Comparison of ENCODE assay signal across 23 cellular contexts in genomic region chr3:37228734-37229133, GRCh38. TPM values are rescaled to one million over a fixed set of nuclear protein-coding genes. Genes with fewer than 3 reads are reported as not detected.
DNase-seq lines count a peak whose midpoint lies in the region; ATAC-seq and TF ChIP-seq lines count a peak whose summit lies in the region.
"Had no signal": no experiment of that assay in that cellular context is flagged by ENCODE, and none has a peak within 500 bp of the region (broad histone marks: within the 10 kb centered on the region; RNA-seq: fewer than 3 reads in every experiment).

No MANE protein-coding gene starts in this region.

- TF ChIP-seq POLR2A in Peyer's patch (IDR thresholded peaks at IDR 0.05) (no peak), thyroid gland (IDR thresholded peaks at IDR 0.05) (no peak)

- no peaks in the 10 kb centered on the region for H3K36me3 Mint-ChIP-seq in CD4-positive, alpha-beta T cell (ENCODE audit: low read depth)
- no peaks in the 10 kb centered on the region for H3K36me3 Mint-ChIP-seq in endothelial cell (ENCODE audit: low read depth, unreplicated experiment)
- H3K36me3 Mint-ChIP-seq: activated naive CD8-positive, alpha-beta T cell treated with anti-CD3 and anti-CD28 coated beads for 36 hours had no signal

- no peaks in the 10 kb centered on the region for H3K27me3 ChIP-seq in Peyer's patch
- H3K27me3 ChIP-seq in thyroid gland = no peaks in the 10 kb centered on the region
- no peaks in the 10 kb centered on the region for H3K27me3 ChIP-seq in CD4-positive, alpha-beta T cell (ENCODE audit: control insufficient read depth, insufficient read depth, low read length)
- H3K27me3 ChIP-seq: ascending aorta, neutrophil, sigmoid colon had no signal

- peaks cover 17% of the 10 kb centered on the region for H3K4me1 Mint-ChIP-seq in CD4-positive, alpha-beta T cell (ENCODE audit: low read depth)
- peaks cover 8% of the 10 kb centered on the region for H3K4me1 Mint-ChIP-seq in endothelial cell (ENCODE audit: unreplicated experiment)

- DNase-seq in Peyer's patch (no peak), epithelial cell of esophagus (ENCODE audit: low read depth) (peak; percentile 56), mucosa of gallbladder (ENCODE audit: low spot score) (peak; percentile 42), thyroid gland (no peak), endothelial cell (ENCODE audit: low spot score) (no peak)
- DNase-seq in CD4-positive, alpha-beta T cell = no peak
- DNase-seq in stimulated activated CD4-positive, alpha-beta T cell treated with anti-CD3 and anti-CD28 coated beads, Interleukin-15, amount 100 ng/mL, for 24 hours = no peak
- DNase-seq: activated CD4-positive, alpha-beta T cell treated with anti-CD3 and anti-CD28 coated beads for 36 hours; activated effector memory CD4-positive, alpha-beta T cell treated with anti-CD3 and anti-CD28 coated beads, Interleukin-2, amount 50 U/mL, for 16 hours; activated naive CD8-positive, alpha-beta T cell treated with anti-CD3 and anti-CD28 coated beads for 36 hours; activated T-cell treated with anti-CD3 and anti-CD28 coated beads for 4 hours; central memory CD4-positive, alpha-beta T cell; lower lobe of right lung; NCI-H1436; sigmoid colon; T-helper 2 cell; trophoblast cell had no signal

- ATAC-seq in CD4-positive, alpha-beta T cell (ENCODE audit: poor library complexity) = no peak
- ATAC-seq: lower lobe of right lung, SK-N-SH treated with all-trans-retinoic acid at 6 μM for 48 hours had no signal

- POLR2A ChIA-PET in CD4-positive, alpha-beta T cell (lab: Charles Lee) = no interaction called here

- intact Hi-C loops in thyroid gland (cut with DNase I) = no loop called here
- intact Hi-C loops in CD4-positive, alpha-beta T cell (cut with DNase I, micrococcal nuclease) = no loop called here

- H3K27me3 Mint-ChIP-seq in CD4-positive, alpha-beta T cell = no peaks in the 10 kb centered on the region
- H3K27me3 Mint-ChIP-seq in endothelial cell (ENCODE audit: unreplicated experiment) = peaks cover 2% of the 10 kb centered on the region
- H3K27me3 Mint-ChIP-seq: stimulated activated naive CD8-positive, alpha-beta T cell treated with anti-CD3 and anti-CD28 coated beads, Interleukin-15, Interleukin-2, amounts not matched to agents 100 ng/mL and 50 ng/mL, for 24 hours had no signal

- no peaks in the 10 kb centered on the region for H3K9me3 Mint-ChIP-seq in CD4-positive, alpha-beta T cell
- H3K9me3 Mint-ChIP-seq in endothelial cell (ENCODE audit: unreplicated experiment) = no peaks in the 10 kb centered on the region
- H3K9me3 Mint-ChIP-seq: activated naive CD8-positive, alpha-beta T cell treated with anti-CD3 and anti-CD28 coated beads for 36 hours; stimulated activated naive CD8-positive, alpha-beta T cell treated with anti-CD3 and anti-CD28 coated beads, Interleukin-15, Interleukin-2, amounts not matched to agents 100 ng/mL and 50 ng/mL, for 24 hours had no signal

- H3K4me3 ChIP-seq in Peyer's patch (no peak overlapping the region), epithelial cell of esophagus (ENCODE audit: low read length) (no peak overlapping the region), thyroid gland (replicated peaks in 1 of 3) (no peak overlapping the region)
- H3K4me3 ChIP-seq: ascending aorta, HAP-1, lower lobe of right lung, prostate gland, sigmoid colon had no signal

- H3K9me3 ChIP-seq in Peyer's patch (no peaks in the 10 kb centered on the region), thyroid gland (no peaks in the 10 kb centered on the region)
- no peaks in the 10 kb centered on the region for H3K9me3 ChIP-seq in CD4-positive, alpha-beta T cell (ENCODE audit: control insufficient read depth, low read length)
- H3K9me3 ChIP-seq: ascending aorta, HAP-1, lower lobe of right lung, neutrophil, prostate gland, sigmoid colon had no signal

- no peak overlapping the region for H3K27ac Mint-ChIP-seq in CD4-positive, alpha-beta T cell
- no peak overlapping the region for H3K27ac Mint-ChIP-seq in endothelial cell (ENCODE audit: unreplicated experiment)
- H3K27ac Mint-ChIP-seq: activated CD4-positive, alpha-beta T cell treated with anti-CD3 and anti-CD28 coated beads for 36 hours; activated naive CD8-positive, alpha-beta T cell treated with anti-CD3 and anti-CD28 coated beads for 36 hours; stimulated activated naive CD8-positive, alpha-beta T cell treated with anti-CD3 and anti-CD28 coated beads, Interleukin-15, Interleukin-2, amounts not matched to agents 100 ng/mL and 50 ng/mL, for 24 hours had no signal

- H3K27ac ChIP-seq in Peyer's patch (peak overlapping the region in 3 of 4 donors; percentile 67 to 85 (median 82)), thyroid gland (peak overlapping the region in 2 of 3 donors; percentile 56 to 73)
- H3K27ac ChIP-seq in CD4-positive, alpha-beta T cell (ENCODE audit: low read depth, low read length) = no peak overlapping the region
- H3K27ac ChIP-seq: ascending aorta, lower lobe of right lung, neutrophil, prostate gland, sigmoid colon had no signal

- peaks cover 0 to 16% (median 3%) of the 10 kb centered on the region in 4 donors for H3K4me1 ChIP-seq in Peyer's patch
- peaks cover 11 to 16% of the 10 kb centered on the region in 2 donors for H3K4me1 ChIP-seq in thyroid gland
- H3K4me1 ChIP-seq: ascending aorta, HAP-1, lower lobe of right lung, prostate gland, sigmoid colon had no signal

- WGBS in thyroid gland, 2 donors = 73 to 77% methylated on average over 2 of the region's 2 CpGs

- no peaks in the 10 kb centered on the region for H3K36me3 ChIP-seq in Peyer's patch
- no peaks in the 10 kb centered on the region for H3K36me3 ChIP-seq in thyroid gland
- H3K36me3 ChIP-seq: ascending aorta, HAP-1, lower lobe of right lung, neutrophil, prostate gland, sigmoid colon had no signal

- CTCF ChIA-PET in CD4-positive, alpha-beta T cell (lab: Charles Lee) = no interaction called here

- TF ChIP-seq CTCF in Peyer's patch (IDR thresholded peaks at IDR 0.05) (no peak), epithelial cell of esophagus (IDR thresholded peaks at IDR 0.05; ENCODE audit: insufficient read depth, low read depth, low read length, missing control alignments) (no peak), thyroid gland (IDR thresholded peaks at IDR 0.05) (no peak), endothelial cell (IDR thresholded peaks at IDR 0.05; ENCODE audit: unreplicated experiment) (no peak)
- no peak for TF ChIP-seq CTCF in CD4-positive, alpha-beta T cell (IDR thresholded peaks at IDR 0.05)

- H3K4me3 Mint-ChIP-seq in CD4-positive, alpha-beta T cell = no peak overlapping the region
- H3K4me3 Mint-ChIP-seq in endothelial cell (ENCODE audit: unreplicated experiment) = no peak overlapping the region
- H3K4me3 Mint-ChIP-seq: activated CD4-positive, alpha-beta T cell treated with anti-CD3 and anti-CD28 coated beads for 36 hours; activated naive CD8-positive, alpha-beta T cell treated with anti-CD3 and anti-CD28 coated beads for 36 hours; stimulated activated naive CD8-positive, alpha-beta T cell treated with anti-CD3 and anti-CD28 coated beads, Interleukin-15, Interleukin-2, amounts not matched to agents 100 ng/mL and 50 ng/mL, for 24 hours had no signal

RNA-seq across cellular contexts. Expression of gene GOLGA4, which starts 14.3 kb away (rescaled TPM):
- total RNA-seq in Peyer's patch = 100 to 1,000 TPM; 174 to 236 (median 208) TPM
- total RNA-seq in mucosa of gallbladder = 89.0 TPM
- 100 to 1,000 TPM; 131 to 203 (median 150) TPM for total RNA-seq in thyroid gland
- 10 to 100 TPM; 50.2 TPM for total RNA-seq in CD4-positive, alpha-beta T cell
- 51.1 TPM for total RNA-seq in endothelial cell (ENCODE audit: unreplicated experiment)

RNA-seq across cellular contexts. Expression of gene LRRFIP2, which starts 54.4 kb away (rescaled TPM):
- 100 to 1,000 TPM; 152 to 166 (median 152) TPM for total RNA-seq in Peyer's patch
- total RNA-seq in mucosa of gallbladder = 54.0 TPM
- total RNA-seq in thyroid gland = 100 to 1,000 TPM in 1 of 4 donors, 10 to 100 TPM in 3; 86.4 to 147 (median 93.8) TPM
- 10 to 100 TPM; 34.2 to 34.8 TPM for total RNA-seq in CD4-positive, alpha-beta T cell
- total RNA-seq in endothelial cell (ENCODE audit: unreplicated experiment) = 40.0 TPM

Comparison
In these comparisons a context has a peak if more than half of its experiments do, and no peak if none do; other contexts are left out.
1. DNase-seq: peak in epithelial cell of esophagus (single experiment) and mucosa of gallbladder (single experiment); none in Peyer's patch (0 of 3), thyroid gland (0 of 2), CD4-positive, alpha-beta T cell (0 of 10), endothelial cell (single experiment) and stimulated activated CD4-positive, alpha-beta T cell treated with anti-CD3 and anti-CD28 coated beads, Interleukin-15, amount 100 ng/mL, for 24 hours (single experiment).